ENCODE assay signal across 19 cellular contexts in genomic region chr11:65059959-65060824, GRCh38. TPM values are rescaled to one million over a fixed set of nuclear protein-coding genes. Genes with fewer than 3 reads are reported as not detected.
A peak's percentile ranks its signal among the peaks of the same experiment; 100 is the strongest.
DNase-seq lines count a peak whose midpoint lies in the region; FAIRE-seq and TF ChIP-seq lines count a peak whose summit lies in the region.
"Had no signal": no experiment of that assay in that cellular context is flagged by ENCODE, and none has a peak within 500 bp of the region (broad histone marks: within the 10 kb centered on the region; RNA-seq: fewer than 3 reads in every experiment).

No MANE protein-coding gene starts in this region.

- intact Hi-C loops in testis (cut with DNase I; ENCODE audit: low total_unique reads) = no loop called here

- WGBS in testis, 2 donors = 23 to 56% methylated on average over 7 to 10 of the region's 10 CpGs

- TF ChIP-seq CTCF in GM12865 (IDR thresholded peaks at IDR 0.05; ENCODE audit: insufficient read depth, low read depth, low read length, missing control alignments) (no peak), MM.1S (IDR thresholded peaks at IDR 0.05; ENCODE audit: low read length) (no peak), fibroblast of pulmonary artery (IDR thresholded peaks at IDR 0.05; ENCODE audit: low read length, missing control alignments) (no peak), testis (IDR thresholded peaks at IDR 0.05) (no peak)

- H3K36me3 ChIP-seq in MM.1S (replicated peaks; ENCODE audit: insufficient read depth, low read length) = no peaks in the 10 kb centered on the region
- no peaks in the 10 kb centered on the region for H3K36me3 ChIP-seq in testis (ENCODE audit: low read depth, missing control alignments)
- H3K36me3 ChIP-seq: tibial artery had no signal

- no peak overlapping the region for H2AFZ ChIP-seq in MM.1S (ENCODE audit: low read length)

- no peak for TF ChIP-seq POLR2A in testis (IDR thresholded peaks at IDR 0.05)

- H3K9me3 ChIP-seq in MM.1S (replicated peaks; ENCODE audit: insufficient read depth, low read length) = no peaks in the 10 kb centered on the region
- H3K9me3 ChIP-seq in testis = no peaks in the 10 kb centered on the region
- H3K9me3 ChIP-seq: tibial artery had no signal

- H3F3A ChIP-seq in MM.1S (ENCODE audit: insufficient read depth, low read length) = peaks cover 11% of the 10 kb centered on the region

- H3K79me2 ChIP-seq in MM.1S (ENCODE audit: low read length) = no peaks in the 10 kb centered on the region

- H3K4me3 ChIP-seq in GM12865 (ENCODE audit: low read depth, low read length) = no peak overlapping the region
- no peak overlapping the region for H3K4me3 ChIP-seq in MM.1S (ENCODE audit: low read length)
- no peak overlapping the region for H3K4me3 ChIP-seq in fibroblast of pulmonary artery (replicated peaks; ENCODE audit: low read depth, low read length)
- H3K4me3 ChIP-seq in testis = no peak overlapping the region
- H3K4me3 ChIP-seq: tibial artery had no signal

- no peak for FAIRE-seq in HTR-8/SVneo (lab: Jason Lieb, UNC)
- FAIRE-seq: endometrium had no signal

- H3K4me1 ChIP-seq in MM.1S (ENCODE audit: low read length) (peaks cover 21% of the 10 kb centered on the region), testis (no peaks in the 10 kb centered on the region)
- H3K4me1 ChIP-seq: tibial artery had no signal

- H3K27ac ChIP-seq in MM.1S (ENCODE audit: low read length) (no peak overlapping the region), testis (no peak overlapping the region)
- H3K27ac ChIP-seq: KMS-11, tibial artery had no signal

- H3K9me2 ChIP-seq in MM.1S (replicated peaks; ENCODE audit: insufficient read depth, low read length) = no peaks in the 10 kb centered on the region

- H3K9ac ChIP-seq in MM.1S (ENCODE audit: low read length) = no peak overlapping the region
- H3K9ac ChIP-seq: KMS-11 had no signal

- DNase-seq in GM12865 (ENCODE audit: low read depth) = peak; percentile 37
- no peak for DNase-seq in MM.1S
- DNase-seq in fibroblast of pulmonary artery (ENCODE audit: low read depth) = peak; percentile 18
- no peak for DNase-seq in HTR-8/SVneo (ENCODE audit: insufficient read length, low spot score)
- no peak for DNase-seq in testis
- no peak for DNase-seq in hypothalamus (lab: John Stamatoyannopoulos, UW)
- DNase-seq: activated B cell treated with CpG ODN at 0.5 μM for 24 hours; activated CD4-positive, alpha-beta memory T cell treated with anti-CD3 and anti-CD28 coated beads, Interleukin-2, amount 10 ng/mL, durations not matched to agents 7 days and 5 days; activated T-cell treated with anti-CD3 and anti-CD28 coated beads, Interleukin-2, amount 50 U/mL, for 24 hours; CD4-positive, alpha-beta memory T cell; DMS153; GF-D8; NCI-H187; NCI-H69; nucleus accumbens; stimulated activated CD4-positive, alpha-beta T cell treated with anti-CD3 and anti-CD28 coated beads, Interleukin-4, amount 100 ng/mL, for 1 hour; tibial artery had no signal

- no peaks in the 10 kb centered on the region for H3K27me3 ChIP-seq in MM.1S (replicated peaks; ENCODE audit: insufficient read depth, low read length)
- no peaks in the 10 kb centered on the region for H3K27me3 ChIP-seq in testis

- peak overlapping the region; percentile 60; the same call in 1 of the 2 replicates for H3K4me2 ChIP-seq in MM.1S (ENCODE audit: low read depth, low read length)
- H3K4me2 ChIP-seq: KMS-11 had no signal

- H4K20me1 ChIP-seq in MM.1S (ENCODE audit: insufficient read depth, low read length) = no peaks in the 10 kb centered on the region

RNA-seq across cellular contexts. Expression of gene NAALADL1, which starts 1.8 kb away (rescaled TPM):
- total RNA-seq in testis = 10 to 100 TPM; 16.5 to 18.1 TPM
- 16.0 TPM for polyA plus RNA-seq in testis (ENCODE audit: insufficient read depth, low read depth, low replicate concordance)

RNA-seq across cellular contexts. Expression of gene SAC3D1, which starts 19.2 kb away (rescaled TPM):
- total RNA-seq in testis = 10 to 100 TPM; 40.5 to 41.0 TPM
- polyA plus RNA-seq in testis (ENCODE audit: insufficient read depth, low read depth, low replicate concordance) = 63.5 TPM

RNA-seq across cellular contexts. Expression of gene CDCA5, which starts 23.6 kb away (rescaled TPM):
- 10 to 100 TPM; 28.5 to 50.9 TPM for total RNA-seq in testis
- 93.3 TPM for polyA plus RNA-seq in testis (ENCODE audit: insufficient read depth, low read depth, low replicate concordance)

RNA-seq across cellular contexts. Expression of gene ZFPL1, which starts 23.8 kb away (rescaled TPM):
- total RNA-seq in testis = 10 to 100 TPM; 52.7 to 57.2 TPM
- polyA plus RNA-seq in testis (ENCODE audit: insufficient read depth, low read depth, low replicate concordance) = 70.6 TPM

RNA-seq across cellular contexts. Expression of gene SNX15, which starts 33.0 kb away (rescaled TPM):
- 10 to 100 TPM; 17.0 to 22.5 TPM for total RNA-seq in testis
- polyA plus RNA-seq in testis (ENCODE audit: insufficient read depth, low read depth, low replicate concordance) = 15.6 TPM

Comparison
In these comparisons a context has a peak if more than half of its experiments do, and no peak if none do; other contexts are left out.
1. DNase-seq: peak in GM12865 (single experiment) and fibroblast of pulmonary artery (single experiment); none in MM.1S (single experiment), HTR-8/SVneo (single experiment), testis (single experiment) and hypothalamus (0 of 51).